ENCODE assay signal across 13 cellular contexts in the genomic region with DNA sequence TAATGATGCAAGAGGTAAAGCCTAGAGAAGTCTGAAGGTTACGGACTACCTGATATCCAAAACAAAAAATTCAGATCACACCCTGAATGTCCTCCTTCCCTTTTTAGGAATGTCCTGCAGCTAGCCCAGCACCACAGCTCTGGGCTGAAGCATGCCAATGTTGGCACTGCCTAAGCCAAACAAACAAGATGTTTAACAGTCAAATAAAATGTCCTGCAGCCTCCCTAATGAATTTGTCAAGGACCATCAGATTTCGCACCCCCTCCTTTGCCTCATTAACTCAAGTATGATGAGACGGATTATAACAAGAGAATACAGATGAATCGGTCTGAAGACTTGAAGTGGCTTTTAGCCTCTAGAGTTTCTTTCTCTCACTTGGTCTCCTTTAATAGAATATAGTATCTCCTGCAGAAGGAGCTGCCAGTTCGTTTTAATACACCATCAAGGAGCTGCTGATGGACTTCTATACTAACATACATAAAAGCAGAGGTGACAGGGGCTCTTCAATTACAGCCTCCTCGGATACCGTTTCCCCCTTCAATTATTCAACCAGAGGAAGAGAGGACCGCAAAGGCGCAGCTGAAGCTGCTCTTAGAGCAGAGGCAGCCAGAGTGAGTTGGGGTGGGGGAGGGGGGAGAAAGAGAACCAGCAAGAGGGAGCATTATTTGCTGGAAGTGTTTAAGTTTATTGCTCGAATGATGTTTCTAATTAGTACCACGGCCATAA. TPM values are rescaled to one million over a fixed set of nuclear protein-coding genes. Genes with fewer than 3 reads are reported as not detected.
DNase-seq lines count a peak whose midpoint lies in the region; FAIRE-seq lines count a peak whose summit lies in the region.
"Had no signal": no experiment of that assay in that cellular context is flagged by ENCODE, and none has a peak within 500 bp of the region (broad histone marks: within the 10 kb centered on the region; RNA-seq: fewer than 3 reads in every experiment).

No MANE protein-coding gene starts in this region.

- H3K36me3 ChIP-seq in adipocyte (ENCODE audit: control insufficient read depth, insufficient read depth, low read length, severe bottlenecking) (no peaks in the 10 kb centered on the region), small intestine (ENCODE audit: control insufficient read depth in 2 of 2, insufficient read depth in 2 of 2, low read length in 2 of 2) (peaks cover 0 to 4% of the 10 kb centered on the region in 2 donors)

- H3K4me1 ChIP-seq in adipocyte (ENCODE audit: control insufficient read depth, insufficient read depth, low read length) (no peaks in the 10 kb centered on the region), small intestine (ENCODE audit: control insufficient read depth in 2 of 2, insufficient read depth in 1 of 2, low read depth in 1 of 2, low read length in 1 of 2) (no peaks in the 10 kb centered on the region)

- peak; percentile 13 for DNase-seq in NCI-H1105 treated with DMSO at 0.1 percent for 48 hours (lab: John Stamatoyannopoulos, UW)
- DNase-seq in NCI-H1105 (lab: John Stamatoyannopoulos, UW): no peak
- DNase-seq in adipocyte (ENCODE audit: low read depth): peak; percentile 81
- peak; percentile 42 for DNase-seq in iPS-NIHi7 (ENCODE audit: extremely low spot score)
- DNase-seq in small intestine: no peak
- DNase-seq in cerebellum (ENCODE audit: low spot score): no peak
- DNase-seq in activated CD8-positive, alpha-beta memory T cell treated with anti-CD3 and anti-CD28 coated beads, Interleukin-2, amount 50 U/mL, for 4 hours: no peak
- no peak for DNase-seq in stimulated activated CD8-positive, alpha-beta memory T cell treated with anti-CD3 and anti-CD28 coated beads, Interleukin-4, amount 100 ng/mL, for 48 hours
- DNase-seq: foreskin keratinocyte had no signal

- FAIRE-seq in small intestine (lab: Jason Lieb, UNC): no peak

- WGBS in small intestine, 3 donors: 68 to 83% (median 73%) methylated on average over 11 of the region's 11 CpGs

- peak overlapping the region; percentile 73 for H3K4me3 ChIP-seq in adipocyte (ENCODE audit: low read length)
- H3K4me3 ChIP-seq in small intestine (ENCODE audit: low read depth in 1 of 2, low read length in 2 of 2): no peak overlapping the region
- H3K4me3 ChIP-seq: SK-N-MC had no signal

- H3K9ac ChIP-seq in adipocyte (ENCODE audit: low read length): no peak overlapping the region

- no peaks in the 10 kb centered on the region for H3K27me3 ChIP-seq in adipocyte (replicated peaks; ENCODE audit: control insufficient read depth, insufficient read depth, low read length)
- no peaks in the 10 kb centered on the region for H3K27me3 ChIP-seq in small intestine (ENCODE audit: control insufficient read depth in 2 of 2, insufficient read depth in 2 of 2, low read length in 2 of 2)
- H3K27me3 ChIP-seq: foreskin keratinocyte had no signal

- H3K27ac ChIP-seq in small intestine (ENCODE audit: low read depth in 1 of 2, low read length in 1 of 2): peak overlapping the region; percentile 20 to 88
- H3K27ac ChIP-seq: foreskin keratinocyte, SK-N-MC had no signal

- no peaks in the 10 kb centered on the region for H3K9me3 ChIP-seq in adipocyte (ENCODE audit: control insufficient read depth, low read length)
- H3K9me3 ChIP-seq in small intestine (ENCODE audit: control insufficient read depth, low read depth): no peaks in the 10 kb centered on the region

RNA-seq across cellular contexts. Expression of a gene that starts 3.0 kb away (rescaled TPM):
- polyA plus RNA-seq in small intestine: 1 to 10 TPM in 2 of 3 donors, under 1 TPM in 1; 0.89 to 9.6 (median 9.5) TPM
- 4.9 TPM for total RNA-seq in cerebellum
- total RNA-seq: A673; activated T-helper 1 cell treated with anti-CD3 and anti-CD28 coated beads, Interleukin-12 subunit alpha, Interleukin-12 subunit beta, Interleukin-2, Interleukin-4 antibody, amounts not matched to agents 30 ng/mL and 10 ng/mL and 1 ng/mL, durations not matched to agents 14 hours and 24 hours and 36 hours; foreskin keratinocyte; MCF 10A had no signal
- polyA plus RNA-seq: foreskin keratinocyte had no signal

Comparison
In these comparisons a context has a peak if more than half of its experiments do, and no peak if none do; other contexts are left out.
1. DNase-seq: peak in NCI-H1105 treated with DMSO at 0.1 percent for 48 hours (single experiment), adipocyte (single experiment) and iPS-NIHi7 (single experiment); none in NCI-H1105 (single experiment), small intestine (single experiment), cerebellum (single experiment), activated CD8-positive, alpha-beta memory T cell treated with anti-CD3 and anti-CD28 coated beads, Interleukin-2, amount 50 U/mL, for 4 hours (single experiment) and stimulated activated CD8-positive, alpha-beta memory T cell treated with anti-CD3 and anti-CD28 coated beads, Interleukin-4, amount 100 ng/mL, for 48 hours (single experiment).